Comparison of ENCODE assay signal across 19 cellular contexts in the genomic region with DNA sequence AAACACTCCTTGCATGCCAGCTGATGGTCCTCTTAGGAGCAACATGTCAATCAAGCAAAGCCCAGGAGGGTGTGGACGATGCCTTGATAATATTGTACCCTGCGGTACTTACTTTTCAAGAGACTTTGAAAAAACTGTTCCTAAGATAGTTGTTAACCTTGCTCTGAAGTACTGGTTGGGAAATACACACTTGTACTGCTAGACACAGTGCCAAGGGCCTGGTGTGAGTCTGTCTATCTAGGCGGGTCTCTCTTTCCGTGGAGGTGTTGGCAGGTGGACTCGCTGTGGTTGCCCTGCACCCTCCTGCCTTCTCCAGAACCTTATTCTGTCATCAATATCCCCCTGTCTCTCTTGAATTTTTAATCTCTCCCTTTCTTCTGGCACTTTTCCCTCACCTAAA.
"Had no signal": no experiment of that assay in that cellular context is flagged by ENCODE, and none has a peak within 500 bp of the region (broad histone marks: within the 10 kb centered on the region; RNA-seq: fewer than 3 reads in every experiment).

No MANE protein-coding gene starts in this region.

- H3K4me3 ChIP-seq: SJSA1, SK-N-MC had no signal

- H3K36me3 ChIP-seq: SJSA1 had no signal

- H3K27ac ChIP-seq: SJSA1, SK-N-MC had no signal

- H3K4me1 ChIP-seq: SJSA1 had no signal

- DNase-seq: KBM-7, MV-4-11, NCI-H1048, NCI-H1105, NCI-H1417 treated with DMSO at 0.1 percent for 48 hours, NCI-H146, NCI-H1694 treated with DMSO at 0.1 percent for 48 hours, NCI-H1930, NCI-H2081, NCI-H2107, NCI-H2227 treated with DMSO at 0.1 percent for 48 hours, NCI-H524, NCI-H526 treated with DMSO at 0.1 percent for 48 hours, NCI-H774, Right ventricle myocardium superior, RPMI8226, SIG-M5 had no signal

- H3K9me3 ChIP-seq: SJSA1 had no signal

- H3K27me3 ChIP-seq: SJSA1 had no signal
